In the genomic region with DNA sequence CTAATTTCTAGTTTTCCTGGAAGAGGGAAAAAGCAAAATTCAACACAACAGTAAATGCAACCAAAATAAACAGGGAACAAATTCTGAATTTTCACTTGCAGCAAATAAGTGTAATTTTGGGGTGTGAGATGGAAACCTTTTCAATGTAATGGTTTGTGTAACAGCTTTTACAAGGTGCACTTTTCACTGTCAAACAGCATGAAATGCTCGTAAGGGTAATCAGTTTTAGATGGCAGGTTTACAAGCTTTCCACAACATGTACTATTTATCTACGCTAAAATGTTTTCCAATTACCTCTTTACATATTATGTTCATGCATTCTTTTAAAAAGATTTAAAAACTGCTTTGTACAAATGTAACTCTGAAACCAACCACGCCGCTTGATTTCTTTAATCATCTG, we compare ENCODE assay signal across 31 cellular contexts.
"Had no signal": no experiment of that assay in that cellular context is flagged by ENCODE, and none has a peak within 500 bp of the region (broad histone marks: within the 10 kb centered on the region; RNA-seq: fewer than 3 reads in every experiment).

No MANE protein-coding gene starts in this region.

- H3K36me3 ChIP-seq: adrenal gland, brain microvascular endothelial cell, breast epithelium had no signal

- H3K9me3 ChIP-seq: body of pancreas, breast epithelium had no signal

- H3K4me1 ChIP-seq: adrenal gland, body of pancreas, breast epithelium had no signal

- H3K27ac ChIP-seq: adrenal gland, body of pancreas, brain microvascular endothelial cell, breast epithelium, VCaP had no signal

- H3K4me3 ChIP-seq: adrenal gland, body of pancreas, breast epithelium had no signal

- ATAC-seq: activated CD8-positive, alpha-beta T cell treated with anti-CD3 and anti-CD28 coated beads for 36 hours; activated naive CD4-positive, alpha-beta T cell treated with anti-CD3 and anti-CD28 coated beads, Interleukin-2, amount 50 U/mL, for 72 hours; activated T-cell treated with anti-CD3 and anti-CD28 coated beads, Interleukin-2, amount 50 U/mL, for 4 hours; activated T-cell treated with anti-CD3 and anti-CD28 coated beads, Interleukin-2, amount 50 U/mL, for 72 hours; activated T-helper 17 cell treated with anti-CD3 and anti-CD28 coated beads, Interleukin-2, amount 50 U/mL, for 72 hours; body of pancreas had no signal

- DNase-seq: activated B cell treated with CpG ODN at 0.5 μM for 24 hours; activated CD4-positive, alpha-beta memory T cell treated with anti-CD3 and anti-CD28 coated beads for 36 hours; activated CD4-positive, alpha-beta T cell treated with anti-CD3 and anti-CD28 coated beads for 4 hours; activated CD4-positive, alpha-beta T cell treated with anti-CD3 and anti-CD28 coated beads, Interleukin-2, amount 10 ng/mL, durations not matched to agents 24 days and 14 days; activated CD4-positive, alpha-beta T cell treated with anti-CD3 and anti-CD28 coated beads, Interleukin-2, amount 50 U/mL, for 1 hour; activated CD4-positive, alpha-beta T cell treated with anti-CD3 and anti-CD28 coated beads, Interleukin-2, amount 50 U/mL, for 4 hours; activated CD4-positive, CD25-positive, alpha-beta regulatory T cell treated with anti-CD3 and anti-CD28 coated beads, Interleukin-2, amount 50 U/mL, for 72 hours; activated CD8-positive, alpha-beta memory T cell treated with anti-CD3 and anti-CD28 coated beads, Interleukin-2, amount 50 U/mL, for 4 hours; activated CD8-positive, alpha-beta T cell treated with anti-CD3 and anti-CD28 coated beads for 36 hours; activated effector memory CD4-positive, alpha-beta T cell treated with anti-CD3 and anti-CD28 coated beads, Interleukin-2, amount 50 U/mL, for 16 hours; activated gamma-delta T cell treated with Interleukin-2 at 50 U/mL for 16 hours; activated naive CD4-positive, alpha-beta T cell; activated naive CD4-positive, alpha-beta T cell treated with anti-CD3 and anti-CD28 coated beads for 36 hours; activated naive CD4-positive, alpha-beta T cell treated with anti-CD3 and anti-CD28 coated beads, Interleukin-2, amount 50 U/mL, for 16 hours; activated naive CD8-positive, alpha-beta T cell treated with anti-CD3 and anti-CD28 coated beads for 36 hours; activated T-cell treated with anti-CD3 and anti-CD28 coated beads for 4 hours; activated T-cell treated with anti-CD3 and anti-CD28 coated beads, Interleukin-2, amount 50 U/mL, for 1 hour; activated T-cell treated with anti-CD3 and anti-CD28 coated beads, Interleukin-2, amount 50 U/mL, for 4 hours; activated T-cell treated with anti-CD3 and anti-CD28 coated beads, Interleukin-2, amount 50 U/mL, for 72 hours; adrenal gland; amniotic stem cell; aorta; body of pancreas; brain microvascular endothelial cell; central memory CD4-positive, alpha-beta T cell; T-helper 2 cell; T-helper 9 cell had no signal
